4 cellular contexts compared by ENCODE assay signal in genomic region chr19:45456500-45456815, GRCh38.
A peak's percentile ranks its signal among the peaks of the same experiment; 100 is the strongest.
TF ChIP-seq lines count a peak whose summit lies in the region.

No MANE protein-coding gene starts in this region.

TF ChIP-seq in SK-N-SH, 30 proteins besides CTCF, POLR2A, EP300 and RAD21 (continues in another document):
- no peak for TF ChIP-seq RXRA (IDR thresholded peaks at IDR 0.05; ENCODE audit: borderline replicate concordance, low read depth)
- no peak for TF ChIP-seq REST (IDR thresholded peaks at IDR 0.05; ENCODE audit: low read depth, low read length)
- no peak for TF ChIP-seq JUND (IDR thresholded peaks at IDR 0.05)
- no peak for TF ChIP-seq CHD2 (IDR thresholded peaks at IDR 0.05; ENCODE audit: low read length, partially characterized antibody)
- TF ChIP-seq EZH2phosphoT487 (IDR thresholded peaks at IDR 0.05; ENCODE audit: borderline replicate concordance, low read depth) = no peak
- no peak for TF ChIP-seq TAF1 (IDR thresholded peaks at IDR 0.05; ENCODE audit: borderline replicate concordance, low read depth, low read length)
- no peak for TF ChIP-seq SMC3 (IDR thresholded peaks at IDR 0.05; ENCODE audit: low read depth, low read length)
- no peak for TF ChIP-seq ELF1 (IDR thresholded peaks at IDR 0.05)
- no peak for TF ChIP-seq PBX3 (IDR thresholded peaks at IDR 0.05)
- no peak for TF ChIP-seq SIN3A (IDR thresholded peaks at IDR 0.05; ENCODE audit: borderline replicate concordance, low read depth, low read length)
- TF ChIP-seq RCOR1 (IDR thresholded peaks at IDR 0.05; ENCODE audit: low read length) = no peak
- TF ChIP-seq MXI1 (IDR thresholded peaks at IDR 0.05; ENCODE audit: low read depth, low read length) = no peak
- no peak for TF ChIP-seq POLR2AphosphoS5 (IDR thresholded peaks at IDR 0.05; ENCODE audit: low read depth, low read length)

TF ChIP-seq in SK-N-SH treated with all-trans-retinoic acid at 6 μM for 48 hours, 23 proteins besides CTCF, POLR2A, EP300 and RAD21 (continues in another document):
- TF ChIP-seq TCF4 (CRISPR knock-in tag; IDR thresholded peaks at IDR 0.05; ENCODE audit: borderline replicate concordance) = no peak
- no peak for TF ChIP-seq RARB (CRISPR knock-in tag; IDR thresholded peaks at IDR 0.05)
- no peak for TF ChIP-seq ZFP30 (CRISPR knock-in tag; IDR thresholded peaks at IDR 0.05)
- no peak for TF ChIP-seq SNAI2 (CRISPR knock-in tag; IDR thresholded peaks at IDR 0.05)
- TF ChIP-seq OSR1 (CRISPR knock-in tag; IDR thresholded peaks at IDR 0.05) = no peak
- TF ChIP-seq GLIS3 (CRISPR knock-in tag; IDR thresholded peaks at IDR 0.05) = no peak
- TF ChIP-seq ISL1 (CRISPR knock-in tag; IDR thresholded peaks at IDR 0.05) = no peak
- TF ChIP-seq POU6F1 (CRISPR knock-in tag; IDR thresholded peaks at IDR 0.05; ENCODE audit: borderline replicate concordance, low read depth) = no peak
- no peak for TF ChIP-seq TSHZ2 (CRISPR knock-in tag; IDR thresholded peaks at IDR 0.05)
- no peak for TF ChIP-seq ZC3H10 (CRISPR knock-in tag; IDR thresholded peaks at IDR 0.05)
- no peak for TF ChIP-seq ZNF8 (CRISPR knock-in tag; IDR thresholded peaks at IDR 0.05)
- TF ChIP-seq ARNTL (CRISPR knock-in tag; IDR thresholded peaks at IDR 0.05; ENCODE audit: borderline replicate concordance, low read depth) = no peak
- TF ChIP-seq TOX (CRISPR knock-in tag; IDR thresholded peaks at IDR 0.05; ENCODE audit: borderline replicate concordance) = no peak
- no peak for TF ChIP-seq CSDC2 (CRISPR knock-in tag; IDR thresholded peaks at IDR 0.05)

TF ChIP-seq in K562, 482 proteins besides CTCF, POLR2A, EP300 and RAD21 (continues in another document):
- TF ChIP-seq ETV5 (CRISPR knock-in tag; IDR thresholded peaks at IDR 0.05; ENCODE audit: low read depth) = no peak
- peak; percentile 60 for TF ChIP-seq PHF20 (IDR thresholded peaks at IDR 0.05; ENCODE audit: partially characterized antibody)
- no peak for TF ChIP-seq ZNF407 (IDR thresholded peaks at IDR 0.05; ENCODE audit: low read depth)
- TF ChIP-seq ZBTB34 (CRISPR knock-in tag; IDR thresholded peaks at IDR 0.05) = no peak
- peak; percentile 80 for TF ChIP-seq BCOR (IDR thresholded peaks at IDR 0.05)

TF ChIP-seq in GM12891, 5 proteins besides CTCF, POLR2A, EP300 and RAD21:
- TF ChIP-seq PAX5 (IDR thresholded peaks at IDR 0.05; ENCODE audit: insufficient read depth, low read length, severe bottlenecking) (no peak), TAF1 (IDR thresholded peaks at IDR 0.05; ENCODE audit: low read depth, low read length) (no peak), POU2F2 (IDR thresholded peaks at IDR 0.05; ENCODE audit: low read depth, low read length) (no peak), POLR2AphosphoS5 (IDR thresholded peaks at IDR 0.05; ENCODE audit: low read depth, low read length) (no peak), SPI1 (IDR thresholded peaks at IDR 0.05; ENCODE audit: low read depth, low read length) (no peak)
